Comparison of ENCODE assay signal across 12 cellular contexts in genomic region chr3:67017211-67017610, GRCh38. TPM values are rescaled to one million over a fixed set of nuclear protein-coding genes. Genes with fewer than 3 reads are reported as not detected.
DNase-seq lines count a peak whose midpoint lies in the region; ATAC-seq, FAIRE-seq and TF ChIP-seq lines count a peak whose summit lies in the region.
"Had no signal": no experiment of that assay in that cellular context is flagged by ENCODE, and none has a peak within 500 bp of the region (broad histone marks: within the 10 kb centered on the region; RNA-seq: fewer than 3 reads in every experiment).

No MANE protein-coding gene starts in this region.

- H3K27me3 ChIP-seq in Karpas-422 (ENCODE audit: low read length): no peaks in the 10 kb centered on the region
- no peaks in the 10 kb centered on the region for H3K27me3 ChIP-seq in Peyer's patch
- no peaks in the 10 kb centered on the region for H3K27me3 ChIP-seq in ascending aorta
- H3K27me3 ChIP-seq: upper lobe of right lung had no signal

- intact Hi-C loops in ascending aorta (cut with DNase I): no loop called here

- peak overlapping the region; percentile 70 for H3K9ac ChIP-seq in Karpas-422 (ENCODE audit: low read length)

- H3K36me3 ChIP-seq in Karpas-422 (ENCODE audit: insufficient read depth, low read length) (peaks cover 10% of the 10 kb centered on the region), Peyer's patch (no peaks in the 10 kb centered on the region), ascending aorta (no peaks in the 10 kb centered on the region)
- H3K36me3 ChIP-seq: SJSA1, upper lobe of right lung had no signal

- no peak for DNase-seq in GM12891 (ENCODE audit: insufficient read length, low spot score)
- peak; percentile 68 for DNase-seq in Karpas-422
- DNase-seq in foreskin fibroblast: peak; percentile 14 to 80
- DNase-seq in Peyer's patch: no peak
- no peak for DNase-seq in ascending aorta (ENCODE audit: low spot score in 2 of 2)
- DNase-seq: kidney glomerular epithelial cell, upper lobe of right lung had no signal

- no peaks in the 10 kb centered on the region for H4K20me1 ChIP-seq in Karpas-422 (ENCODE audit: insufficient read depth, low read depth, low read length)

- TF ChIP-seq POLR2A in GM12891 (IDR thresholded peaks at IDR 0.05; ENCODE audit: low read depth, low read length) (no peak), Peyer's patch (IDR thresholded peaks at IDR 0.05) (no peak)

- ATAC-seq in GM21367 (IDR thresholded peaks at IDR 0.05; ENCODE audit: unreplicated experiment) (peak; percentile 13), GM21423 (IDR thresholded peaks at IDR 0.05; ENCODE audit: unreplicated experiment) (no peak), HG02610 (IDR thresholded peaks at IDR 0.05; ENCODE audit: unreplicated experiment) (no peak)
- ATAC-seq: upper lobe of right lung had no signal

- FAIRE-seq in GM12891 (lab: Jason Lieb, UNC): peak; percentile 71

- H3K9me3 ChIP-seq in Karpas-422 (ENCODE audit: low read length) (no peaks in the 10 kb centered on the region), Peyer's patch (no peaks in the 10 kb centered on the region), ascending aorta (no peaks in the 10 kb centered on the region)
- H3K9me3 ChIP-seq: SJSA1, upper lobe of right lung had no signal

- peaks cover 8% of the 10 kb centered on the region; the same call in 1 of the 2 replicates for H3K79me2 ChIP-seq in Karpas-422 (ENCODE audit: low read length)

- TF ChIP-seq CTCF in foreskin fibroblast (IDR thresholded peaks at IDR 0.05; ENCODE audit: low read depth, low read length) (no peak), Peyer's patch (IDR thresholded peaks at IDR 0.05) (no peak), ascending aorta (IDR thresholded peaks at IDR 0.05) (no peak)

- H2AFZ ChIP-seq in Karpas-422 (ENCODE audit: low read length): no peak overlapping the region; the same call in 1 of the 2 replicates

- H3K4me1 ChIP-seq in Karpas-422 (ENCODE audit: low read length) (peaks cover 78% of the 10 kb centered on the region), Peyer's patch (peaks cover 0 to 17% (median 4%) of the 10 kb centered on the region in 4 donors), ascending aorta (no peaks in the 10 kb centered on the region)
- H3K4me1 ChIP-seq: SJSA1, upper lobe of right lung had no signal

- peak overlapping the region; percentile 74 for H3K4me2 ChIP-seq in Karpas-422 (ENCODE audit: low read depth, low read length, poor library complexity, severe bottlenecking)

- H3K4me3 ChIP-seq in Karpas-422 (ENCODE audit: low read length): peak overlapping the region; percentile 57
- no peak overlapping the region for H3K4me3 ChIP-seq in foreskin fibroblast (ENCODE audit: low read depth in 1 of 2, low read length in 2 of 2)
- no peak overlapping the region for H3K4me3 ChIP-seq in Peyer's patch
- no peak overlapping the region for H3K4me3 ChIP-seq in ascending aorta
- H3K4me3 ChIP-seq: SJSA1, upper lobe of right lung had no signal

- peak overlapping the region; percentile 92 for H3K27ac ChIP-seq in Karpas-422 (ENCODE audit: low read length)
- peak overlapping the region in 1 of 4 donors; percentile 52 for H3K27ac ChIP-seq in Peyer's patch
- no peak overlapping the region for H3K27ac ChIP-seq in ascending aorta
- H3K27ac ChIP-seq: epithelial cell of prostate, SJSA1, upper lobe of right lung had no signal

- no peaks in the 10 kb centered on the region for H3K9me2 ChIP-seq in Karpas-422 (replicated peaks; ENCODE audit: insufficient read depth, low read length)

TF ChIP-seq in GM12891, 5 proteins besides CTCF, POLR2A, EP300 and RAD21:
- TF ChIP-seq POU2F2 (IDR thresholded peaks at IDR 0.05; ENCODE audit: low read depth, low read length) (no peak), PAX5 (IDR thresholded peaks at IDR 0.05; ENCODE audit: insufficient read depth, low read length, severe bottlenecking) (no peak), TAF1 (IDR thresholded peaks at IDR 0.05; ENCODE audit: low read depth, low read length) (no peak), SPI1 (IDR thresholded peaks at IDR 0.05; ENCODE audit: low read depth, low read length) (no peak), POLR2AphosphoS5 (IDR thresholded peaks at IDR 0.05; ENCODE audit: low read depth, low read length) (no peak)

RNA-seq across cellular contexts. Expression of gene KBTBD8, which starts 19.1 kb away (rescaled TPM):
- polyA plus RNA-seq in GM12891 (2012; ENCODE audit: low read depth, missing spikeins): 4.4 TPM
- 22.7 and 79.9 TPM in 2 replicates for total RNA-seq in Karpas-422 (2014; rRNA removed; shearing (Covaris generic); ENCODE audit: low replicate concordance)
- 1 to 10 TPM; 1.1 to 7.0 (median 3.7) TPM for total RNA-seq in Peyer's patch
- not detected for total RNA-seq in ascending aorta

Comparison
In these comparisons a context has a peak if more than half of its experiments do, and no peak if none do; other contexts are left out.
1. DNase-seq: peak in Karpas-422 (single experiment) and foreskin fibroblast (2 of 2); none in GM12891 (single experiment), Peyer's patch (0 of 3) and ascending aorta (0 of 2).